ENCODE assay signal across 1 cellular context in the genomic region with DNA sequence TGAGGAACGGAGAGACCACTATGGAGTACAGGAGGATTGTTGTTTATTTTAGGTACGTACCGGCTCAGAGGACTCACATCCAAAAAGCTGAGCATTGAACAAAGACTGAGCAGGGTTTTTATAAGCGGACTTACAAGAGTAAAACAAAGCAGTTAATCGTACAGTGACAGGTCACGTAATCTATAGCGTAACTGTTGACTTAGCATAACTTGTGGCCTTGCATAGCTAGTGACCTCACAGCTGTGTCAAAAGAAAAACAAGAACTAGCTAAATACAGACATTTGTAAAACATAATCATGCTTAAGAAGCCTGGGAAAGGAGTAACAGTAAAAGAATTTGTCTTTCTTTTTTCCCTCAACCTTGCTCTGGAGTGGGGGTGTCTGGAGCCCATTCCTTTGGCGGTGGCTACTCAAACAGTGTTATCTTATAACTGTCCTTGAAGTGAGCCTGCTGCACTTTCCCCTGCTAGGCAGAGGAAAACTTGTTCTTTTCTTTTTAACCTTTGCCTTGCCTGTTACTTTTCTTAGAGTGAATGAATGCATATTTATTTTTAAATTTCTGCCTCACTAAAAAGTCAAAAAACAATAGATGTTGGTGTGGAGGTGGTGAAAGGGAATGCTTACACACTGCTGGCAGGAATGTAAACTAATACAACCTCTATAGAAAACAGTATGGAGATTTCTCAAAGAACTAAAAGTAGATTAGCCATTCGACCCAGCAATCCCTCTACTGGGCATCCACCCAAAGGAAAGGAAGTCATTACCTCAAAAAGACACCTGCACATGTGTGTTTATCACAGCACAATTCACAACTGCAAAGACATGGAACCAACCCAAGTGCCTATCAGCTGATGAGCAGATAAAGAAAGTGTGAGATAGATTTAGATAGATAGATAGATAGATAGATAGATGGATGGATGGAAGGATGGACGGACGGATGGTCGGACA.
TF ChIP-seq lines count a peak whose summit lies in the region.

No MANE protein-coding gene starts in this region.

TF ChIP-seq in HepG2, 621 proteins besides CTCF, POLR2A, EP300 and RAD21 (continued from another document):
- peak; percentile 73; the same call in 1 of the 2 replicates for TF ChIP-seq PPARG (CRISPR knock-in tag; conservative IDR thresholded peaks at IDR 0.05)
